In genomic region chr12:110117948-110118685, GRCh38 we compare ENCODE assay signal across 15 cellular contexts. TPM values are rescaled to one million over a fixed set of nuclear protein-coding genes. Genes with fewer than 3 reads are reported as not detected.
DNase-seq lines count a peak whose midpoint lies in the region; TF ChIP-seq lines count a peak whose summit lies in the region.
"Had no signal": no experiment of that assay in that cellular context is flagged by ENCODE, and none has a peak within 500 bp of the region (broad histone marks: within the 10 kb centered on the region; RNA-seq: fewer than 3 reads in every experiment).

No MANE protein-coding gene starts in this region.

- TF ChIP-seq CTCF in fibroblast of lung (conservative IDR thresholded peaks at IDR 0.05 in 1 of 2, IDR thresholded peaks at IDR 0.05 in 1 of 2; ENCODE audit: low read depth in 1 of 2, low read length in 2 of 2) = no peak
- TF ChIP-seq CTCF in sigmoid colon (IDR thresholded peaks at IDR 0.05) = no peak

- no peaks in the 10 kb centered on the region for H3K79me2 ChIP-seq in fibroblast of lung (ENCODE audit: control insufficient read depth, insufficient read depth, low read length)

- H2AFZ ChIP-seq in fibroblast of lung (ENCODE audit: low read length) = peak overlapping the region; percentile 16

- no peaks in the 10 kb centered on the region for H3K4me1 ChIP-seq in fibroblast of lung (ENCODE audit: control insufficient read depth, extremely low read depth, insufficient read depth, low read length)
- H3K4me1 ChIP-seq in sigmoid colon = peaks cover 0 to 37% (median 17%) of the 10 kb centered on the region in 4 donors
- H3K4me1 ChIP-seq: psoas muscle, thyroid gland had no signal

- 50 to 53% methylated on average over 7 of the region's 7 CpGs for WGBS in sigmoid colon, 2 donors

- H3K36me3 ChIP-seq in fibroblast of lung (ENCODE audit: control insufficient read depth, insufficient read depth, low read length) (no peaks in the 10 kb centered on the region), sigmoid colon (no peaks in the 10 kb centered on the region)
- H3K36me3 ChIP-seq: thyroid gland had no signal

- no peak for TF ChIP-seq EP300 in sigmoid colon (IDR thresholded peaks at IDR 0.05)

- no peak overlapping the region for H3K9ac ChIP-seq in fibroblast of lung (ENCODE audit: insufficient read depth, low read length)

- H3K27ac ChIP-seq in fibroblast of lung (ENCODE audit: insufficient read depth, low read length) (no peak overlapping the region), sigmoid colon (peak overlapping the region; percentile 41 to 65 (median 53))
- H3K27ac ChIP-seq: 22Rv1, psoas muscle, SK-N-MC, thyroid gland had no signal

- no peaks in the 10 kb centered on the region for H4K20me1 ChIP-seq in fibroblast of lung (ENCODE audit: control insufficient read depth, extremely low read depth, insufficient read depth, low read length)

- H3K4me3 ChIP-seq in fibroblast of lung (replicated peaks in 1 of 4; ENCODE audit: control extremely low read depth in 1 of 4, insufficient read depth in 1 of 4, low read depth in 3 of 4, low read length in 4 of 4) = no peak overlapping the region
- no peak overlapping the region for H3K4me3 ChIP-seq in sigmoid colon
- H3K4me3 ChIP-seq: psoas muscle, SK-N-MC, thyroid gland had no signal

- H3K27me3 ChIP-seq in fibroblast of lung (ENCODE audit: control insufficient read depth, insufficient read depth, low read length) (no peaks in the 10 kb centered on the region), sigmoid colon (no peaks in the 10 kb centered on the region)
- H3K27me3 ChIP-seq: thyroid gland had no signal

- H3K4me2 ChIP-seq in fibroblast of lung (ENCODE audit: extremely low read depth, insufficient read depth, low read length) = no peak overlapping the region

- no peaks in the 10 kb centered on the region for H3K9me3 ChIP-seq in fibroblast of lung (ENCODE audit: control insufficient read depth, insufficient read depth, low read depth, low read length)
- H3K9me3 ChIP-seq in sigmoid colon = no peaks in the 10 kb centered on the region
- H3K9me3 ChIP-seq: psoas muscle, thyroid gland had no signal

- TF ChIP-seq POLR2A in sigmoid colon (IDR thresholded peaks at IDR 0.05) = no peak
- no peak for TF ChIP-seq POLR2A in erythroblast (IDR thresholded peaks at IDR 0.05; ENCODE audit: low read length)

- intact Hi-C loops in sigmoid colon (cut with DNase I) = no loop called here

- DNase-seq in DMS153 (lab: John Stamatoyannopoulos, UW) = peak; percentile 12
- no peak for DNase-seq in DMS153 treated with DMSO at 0.1 percent for 48 hours (lab: John Stamatoyannopoulos, UW; ENCODE audit: unreplicated experiment)
- peak; percentile 39 for DNase-seq in SK-N-DZ (ENCODE audit: low spot score)
- DNase-seq in fibroblast of lung (ENCODE audit: low read depth in 2 of 2) = no peak
- DNase-seq in sigmoid colon = no peak
- DNase-seq in erythroblast (lab: John Stamatoyannopoulos, UW) = no peak
- DNase-seq in NOMO-1 treated with DMSO at 0.1 percent for 48 hours (lab: John Stamatoyannopoulos, UW; ENCODE audit: unreplicated experiment) = no peak
- no peak for DNase-seq in stimulated activated naive CD4-positive, alpha-beta T cell treated with Interleukin-2 at 50 U/mL for 16 hours (lab: John Stamatoyannopoulos, UW)
- DNase-seq: activated gamma-delta T cell treated with Interleukin-2 at 50 U/mL for 16 hours; CD4-positive, alpha-beta memory T cell; MV-4-11; psoas muscle; thyroid gland had no signal

RNA-seq across cellular contexts. Expression of gene IFT81, which starts 6.0 kb away (rescaled TPM):
- polyA plus RNA-seq in SK-N-DZ (2014; cell fraction: cytosol; rRNA removed) = 20.9 and 28.9 TPM in 2 replicates
- polyA plus RNA-seq in SK-N-DZ (2014; cell fraction: nucleus; rRNA removed) = 37.0 and 39.6 TPM in 2 replicates
- total RNA-seq in fibroblast of lung = 23.6 and 33.1 TPM in 2 replicates
- polyA plus RNA-seq in fibroblast of lung = 13.1 and 17.7 TPM in 2 replicates
- polyA plus RNA-seq in fibroblast of lung (2012) = 8.8 and 11.7 TPM in 2 replicates
- 0.33 and 0.59 TPM in 2 replicates for polyA minus RNA-seq in fibroblast of lung (ENCODE audit: low replicate concordance)
- total RNA-seq in sigmoid colon = 10 to 100 TPM; 20.4 to 42.7 (median 37.0) TPM
- 1 to 10 TPM; 1.8 to 4.1 (median 3.0) TPM for polyA plus RNA-seq in sigmoid colon

Comparison
In these comparisons a context has a peak if more than half of its experiments do, and no peak if none do; other contexts are left out.
1. DNase-seq: peak in DMS153 (single experiment) and SK-N-DZ (single experiment); none in DMS153 treated with DMSO at 0.1 percent for 48 hours (single experiment), fibroblast of lung (0 of 2), sigmoid colon (single experiment), erythroblast (0 of 2), NOMO-1 treated with DMSO at 0.1 percent for 48 hours (single experiment) and stimulated activated naive CD4-positive, alpha-beta T cell treated with Interleukin-2 at 50 U/mL for 16 hours (single experiment).